Comparison of ENCODE assay signal across 1 cellular context in genomic region chr7:45976485-45976856, GRCh38.
TF ChIP-seq lines count a peak whose summit lies in the region.

No MANE protein-coding gene starts in this region.

TF ChIP-seq in IMR-90, 13 proteins besides CTCF, POLR2A, EP300 and RAD21:
- no peak for TF ChIP-seq NFE2L2 (IDR thresholded peaks at IDR 0.05; ENCODE audit: low read depth, low read length)
- no peak for TF ChIP-seq MXI1 (IDR thresholded peaks at IDR 0.05; ENCODE audit: borderline replicate concordance, low read depth, low read length)
- TF ChIP-seq MAZ (IDR thresholded peaks at IDR 0.05; ENCODE audit: borderline replicate concordance, low read depth, low read length): no peak
